Comparison of ENCODE assay signal across 19 cellular contexts in the genomic region with DNA sequence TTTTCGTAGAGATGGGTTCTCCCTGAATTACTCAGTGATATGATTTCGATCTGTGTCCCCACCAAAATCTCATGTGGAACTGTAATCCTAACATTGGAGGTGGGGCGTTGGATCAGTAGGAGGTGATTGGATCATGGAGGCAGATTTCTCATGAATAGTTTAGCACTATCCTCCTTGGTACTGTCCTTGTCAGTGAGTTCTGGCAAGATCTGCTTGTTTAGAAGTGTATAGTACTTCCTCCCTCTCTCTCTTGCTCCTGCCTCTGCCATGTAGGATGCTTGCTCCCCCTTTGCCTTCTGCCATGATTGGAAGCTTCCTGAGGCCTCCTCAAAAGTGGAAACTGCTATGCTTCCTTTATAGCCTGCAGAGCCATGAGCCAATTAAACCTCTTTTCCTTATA. TPM values are rescaled to one million over a fixed set of nuclear protein-coding genes. Genes with fewer than 3 reads are reported as not detected.
DNase-seq lines count a peak whose midpoint lies in the region; ATAC-seq and TF ChIP-seq lines count a peak whose summit lies in the region.
"Had no signal": no experiment of that assay in that cellular context is flagged by ENCODE, and none has a peak within 500 bp of the region (broad histone marks: within the 10 kb centered on the region; RNA-seq: fewer than 3 reads in every experiment).

No MANE protein-coding gene starts in this region.

- no peaks in the 10 kb centered on the region for H3K9me3 ChIP-seq in CD4-positive, CD25-positive, alpha-beta regulatory T cell (ENCODE audit: control insufficient read depth in 2 of 2, low read length in 2 of 2)
- no peaks in the 10 kb centered on the region for H3K9me3 ChIP-seq in HEK293 (ENCODE audit: control insufficient read depth, insufficient read depth, low read depth, low read length)
- H3K9me3 ChIP-seq in neuronal stem cell (replicated peaks in 1 of 2; ENCODE audit: control insufficient read depth in 2 of 2, insufficient read depth in 1 of 2, low read depth in 1 of 2, low read length in 2 of 2), result no peaks in the 10 kb centered on the region
- H3K9me3 ChIP-seq: BE2C, BLaER1, Caco-2 had no signal

- H3K14ac ChIP-seq in neuronal stem cell (ENCODE audit: low read length), result no peak overlapping the region

- no peak overlapping the region for H3K9ac ChIP-seq in neuronal stem cell (ENCODE audit: low read depth, low read length, poor library complexity)
- H3K9ac ChIP-seq: BLaER1 had no signal

- H2BK12ac ChIP-seq in neuronal stem cell (ENCODE audit: low read length), result no peak overlapping the region

- TF ChIP-seq CTCF in HEK293 (tag by site-specific recombination; IDR thresholded peaks at IDR 0.05), result no peak

- peaks cover 0 to 21% (median 16%) of the 10 kb centered on the region in 4 donors for H3K4me1 Mint-ChIP-seq in CD4-positive, CD25-positive, alpha-beta regulatory T cell
- peaks cover 8% of the 10 kb centered on the region for H3K4me1 Mint-ChIP-seq in activated T-helper 17 cell treated with anti-CD3 and anti-CD28 coated beads, Interleukin-2, amount 50 U/mL, for 72 hours

- no peaks in the 10 kb centered on the region for H3K27me3 Mint-ChIP-seq in CD4-positive, CD25-positive, alpha-beta regulatory T cell
- H3K27me3 Mint-ChIP-seq in activated T-helper 17 cell treated with anti-CD3 and anti-CD28 coated beads, Interleukin-2, amount 50 U/mL, for 72 hours, result no peaks in the 10 kb centered on the region
- H3K27me3 Mint-ChIP-seq: CD4-positive, alpha-beta T cell had no signal

- DNase-seq in CD4-positive, CD25-positive, alpha-beta regulatory T cell, result no peak
- no peak for DNase-seq in neuronal stem cell (ENCODE audit: low spot score)
- DNase-seq in activated effector memory CD4-positive, alpha-beta T cell treated with anti-CD3 and anti-CD28 coated beads, Interleukin-2, amount 50 U/mL, for 16 hours, result no peak
- DNase-seq in NCI-H1930 (lab: John Stamatoyannopoulos, UW), result no peak
- DNase-seq: 8988T; ACHN; BE2C; C1 segment of cervical spinal cord; Caco-2; Calu3; CD4-positive, alpha-beta T cell; CD8-positive, alpha-beta T cell; DMS79 treated with DMSO at 0.1 percent for 48 hours; GF-D8 had no signal

- WGBS in neuronal stem cell (ENCODE audit: extremely low coverage in 2 of 2, insufficient read length in 2 of 2, insufficient replicate concordance in 1 of 2), 2 donors, result no CpG with 5 or more reads among the region's 3 CpGs

- no peak overlapping the region for H2BK120ac ChIP-seq in neuronal stem cell (ENCODE audit: low read depth, low read length)

- no peak overlapping the region for H4K8ac ChIP-seq in neuronal stem cell (ENCODE audit: low read depth, low read length)

- no peak overlapping the region for H2AFZ ChIP-seq in neuronal stem cell (ENCODE audit: low read length)

- no peak for ATAC-seq in CD4-positive, CD25-positive, alpha-beta regulatory T cell (ENCODE audit: low read depth in 2 of 2)
- no peak for ATAC-seq in activated T-helper 17 cell treated with anti-CD3 and anti-CD28 coated beads, Interleukin-2, amount 50 U/mL, for 72 hours (replicated peaks)
- ATAC-seq in HG02763 (IDR thresholded peaks at IDR 0.05; ENCODE audit: unreplicated experiment), result no peak
- ATAC-seq: CD8-positive, alpha-beta T cell had no signal

- H3K4me3 ChIP-seq in CD4-positive, CD25-positive, alpha-beta regulatory T cell (ENCODE audit: low read depth, low read length), result no peak overlapping the region
- H3K4me3 ChIP-seq in HEK293 (ENCODE audit: low read depth, low read length) (no peak overlapping the region), neuronal stem cell (ENCODE audit: low read length in 2 of 2) (no peak overlapping the region)
- H3K4me3 ChIP-seq: BLaER1 had no signal

- H3K27ac ChIP-seq in CD4-positive, CD25-positive, alpha-beta regulatory T cell (ENCODE audit: insufficient read depth, low read length, poor library complexity, severe bottlenecking), result no peak overlapping the region
- H3K27ac ChIP-seq in HEK293 (ENCODE audit: extremely low read depth, low read depth, low read length) (no peak overlapping the region), neuronal stem cell (replicated peaks; ENCODE audit: low read length) (no peak overlapping the region)
- H3K27ac ChIP-seq: BLaER1 had no signal

- H3K23ac ChIP-seq in neuronal stem cell (ENCODE audit: low read depth, low read length, poor library complexity), result no peak overlapping the region

- H3K4me3 Mint-ChIP-seq in CD4-positive, CD25-positive, alpha-beta regulatory T cell, result peak overlapping the region in 1 of 4 donors; percentile 10
- H3K4me3 Mint-ChIP-seq in activated T-helper 17 cell treated with anti-CD3 and anti-CD28 coated beads, Interleukin-2, amount 50 U/mL, for 72 hours, result no peak overlapping the region
- H3K4me3 Mint-ChIP-seq: CD14-positive monocyte; CD4-positive, alpha-beta T cell; CD8-positive, alpha-beta T cell had no signal

- POLR2A ChIA-PET in HEK293 (lab: Yijun Ruan, JAX), result interaction anchor here (0.6 kb wide), 1 partner anchor 15 kb away, joined by 3 read pairs; no protein-coding TSS in a partner anchor

- H3K27me3 ChIP-seq in CD4-positive, CD25-positive, alpha-beta regulatory T cell (ENCODE audit: control insufficient read depth, insufficient read depth, low read length), result no peaks in the 10 kb centered on the region
- H3K27me3 ChIP-seq in neuronal stem cell (ENCODE audit: control insufficient read depth in 3 of 3, insufficient read depth in 3 of 3, low read depth in 1 of 3, low read length in 3 of 3), result no peaks in the 10 kb centered on the region
- H3K27me3 ChIP-seq: BE2C, BLaER1 had no signal

- no peak overlapping the region for H2BK15ac ChIP-seq in neuronal stem cell (ENCODE audit: low read length)

- no peak overlapping the region for H3K4ac ChIP-seq in neuronal stem cell (ENCODE audit: low read length)

- H3K27ac Mint-ChIP-seq in CD4-positive, CD25-positive, alpha-beta regulatory T cell, result peak overlapping the region in 2 of 3 donors; percentile 32 to 62
- peak overlapping the region; percentile 59 for H3K27ac Mint-ChIP-seq in activated T-helper 17 cell treated with anti-CD3 and anti-CD28 coated beads, Interleukin-2, amount 50 U/mL, for 72 hours
- H3K27ac Mint-ChIP-seq: CD4-positive, alpha-beta T cell; CD8-positive, alpha-beta T cell had no signal

- H3K36me3 ChIP-seq in CD4-positive, CD25-positive, alpha-beta regulatory T cell (ENCODE audit: control insufficient read depth, insufficient read depth, low read length), result no peaks in the 10 kb centered on the region
- H3K36me3 ChIP-seq in HEK293 (ENCODE audit: control insufficient read depth in 2 of 2, insufficient read depth in 1 of 2, low read length in 2 of 2), result peaks cover 6 to 11% of the 10 kb centered on the region in 2 experiments; a peak in 2 of 3 replicates
- peaks cover 0 to 4% of the 10 kb centered on the region in 2 donors for H3K36me3 ChIP-seq in neuronal stem cell (replicated peaks in 1 of 2; ENCODE audit: control insufficient read depth in 2 of 2, insufficient read depth in 2 of 2, low read length in 2 of 2)
- H3K36me3 ChIP-seq: BE2C had no signal

- H2BK5ac ChIP-seq in neuronal stem cell (ENCODE audit: low read length), result no peak overlapping the region

- no peak overlapping the region for H3K18ac ChIP-seq in neuronal stem cell (ENCODE audit: low read length)

- no peak overlapping the region for H2AK5ac ChIP-seq in neuronal stem cell (ENCODE audit: low read depth, low read length)

- H3K4me1 ChIP-seq in CD4-positive, CD25-positive, alpha-beta regulatory T cell (ENCODE audit: control insufficient read depth, insufficient read depth, low read length, poor library complexity, severe bottlenecking), result no peaks in the 10 kb centered on the region
- H3K4me1 ChIP-seq in HEK293 (ENCODE audit: control insufficient read depth, insufficient read depth, low read length), result 0 out of 2 replicates have a peak, but pooled peaks cover 3% of the 10 kb centered on the region
- H3K4me1 ChIP-seq in neuronal stem cell (ENCODE audit: control insufficient read depth in 2 of 2, insufficient read depth in 1 of 2, low read depth in 1 of 2, low read length in 2 of 2), result peaks cover 0 to 2% of the 10 kb centered on the region in 2 donors
- H3K4me1 ChIP-seq: BE2C, BLaER1, Caco-2 had no signal

- H3K9me3 Mint-ChIP-seq in CD4-positive, CD25-positive, alpha-beta regulatory T cell, result no peaks in the 10 kb centered on the region
- no peaks in the 10 kb centered on the region for H3K9me3 Mint-ChIP-seq in activated T-helper 17 cell treated with anti-CD3 and anti-CD28 coated beads, Interleukin-2, amount 50 U/mL, for 72 hours
- H3K9me3 Mint-ChIP-seq: CD14-positive monocyte; CD4-positive, alpha-beta T cell; CD8-positive, alpha-beta T cell had no signal

- peaks cover 3% of the 10 kb centered on the region for H3K79me1 ChIP-seq in neuronal stem cell (ENCODE audit: low read depth, low read length)

- no peak overlapping the region for H4K91ac ChIP-seq in neuronal stem cell (ENCODE audit: low read depth, low read length, poor library complexity)

- peaks cover 19% of the 10 kb centered on the region for H3K36me3 Mint-ChIP-seq in CD4-positive, CD25-positive, alpha-beta regulatory T cell
- H3K36me3 Mint-ChIP-seq in activated T-helper 17 cell treated with anti-CD3 and anti-CD28 coated beads, Interleukin-2, amount 50 U/mL, for 72 hours (ENCODE audit: low read depth), result peaks cover 20% of the 10 kb centered on the region

- CTCF ChIA-PET in HEK293 (lab: Yijun Ruan, JAX), result no interaction called here

- H3K4me2 ChIP-seq in neuronal stem cell (ENCODE audit: insufficient read depth, low read length, poor library complexity, severe bottlenecking), result peak overlapping the region; percentile 18
- H3K4me2 ChIP-seq: BLaER1 had no signal

TF ChIP-seq in HEK293, 187 proteins besides CTCF, POLR2A, EP300 and RAD21 (continues in another document):
- TF ChIP-seq SCRT1 (tag by site-specific recombination; IDR thresholded peaks at IDR 0.05; ENCODE audit: borderline replicate concordance) (no peak), ZNF37A (tag by site-specific recombination; IDR thresholded peaks at IDR 0.05) (no peak), ZNF146 (tag by site-specific recombination; IDR thresholded peaks at IDR 0.05) (peak; percentile 51), ZNF239 (tag by site-specific recombination; IDR thresholded peaks at IDR 0.05) (0 out of 2 replicates have a peak, but pooled peaks have one; percentile 43), SALL2 (tag by site-specific recombination; IDR thresholded peaks at IDR 0.05; ENCODE audit: borderline replicate concordance) (no peak), ZNF549 (tag by site-specific recombination; IDR thresholded peaks at IDR 0.05) (no peak), HOXC10 (CRISPR knock-in tag; IDR thresholded peaks at IDR 0.05) (no peak)

RNA-seq across cellular contexts. Expression of gene PIGL, which starts 22.9 kb away (rescaled TPM):
- 59.4 TPM for total RNA-seq in CD4-positive, CD25-positive, alpha-beta regulatory T cell
- polyA plus RNA-seq in CD4-positive, CD25-positive, alpha-beta regulatory T cell, result 10 to 100 TPM in 3 of 4 donors, 1 to 10 TPM in 1; 8.7 to 12.0 (median 11.5) TPM
- 10 to 100 TPM; 35.5 to 38.7 TPM for total RNA-seq in activated T-helper 17 cell treated with anti-CD3 and anti-CD28 coated beads, Interleukin-2, amount 50 U/mL, for 72 hours
- polyA plus RNA-seq in neuronal stem cell (2013, experiment 1 of 2), result 28.5 TPM
- polyA plus RNA-seq in neuronal stem cell (2013, experiment 2 of 2), result 26.6 TPM

RNA-seq across cellular contexts. Expression of gene NCOR1, which starts 24.6 kb away (rescaled TPM):
- 216 TPM for total RNA-seq in CD4-positive, CD25-positive, alpha-beta regulatory T cell
- 10 to 100 TPM; 65.8 to 68.7 (median 67.0) TPM for polyA plus RNA-seq in CD4-positive, CD25-positive, alpha-beta regulatory T cell
- 100 to 1,000 TPM; 112 to 144 TPM for total RNA-seq in activated T-helper 17 cell treated with anti-CD3 and anti-CD28 coated beads, Interleukin-2, amount 50 U/mL, for 72 hours
- 42.7 TPM for polyA plus RNA-seq in neuronal stem cell (2013, experiment 1 of 2)
- 46.7 TPM for polyA plus RNA-seq in neuronal stem cell (2013, experiment 2 of 2)
